10 cellular contexts compared by ENCODE assay signal in the genomic region with DNA sequence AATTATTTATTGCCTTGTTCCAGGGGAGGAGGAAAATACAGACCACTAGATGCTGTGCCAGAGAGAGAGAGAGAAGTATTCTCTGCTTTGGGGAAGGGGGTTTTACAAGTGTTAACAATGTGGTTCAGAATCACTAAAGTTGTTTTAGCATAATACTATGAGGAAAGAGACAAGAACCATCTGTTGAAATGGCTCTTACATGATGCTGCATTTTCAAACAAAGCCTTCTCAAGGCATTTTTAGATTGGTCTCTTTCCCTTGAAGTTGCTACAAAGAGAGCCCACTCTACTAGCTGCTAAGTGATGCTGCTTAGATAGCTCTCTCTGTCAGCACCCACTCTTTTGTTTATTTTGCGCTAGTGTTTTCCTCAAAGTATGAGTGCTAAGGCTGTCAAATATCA.
DNase-seq lines count a peak whose midpoint lies in the region; ATAC-seq and TF ChIP-seq lines count a peak whose summit lies in the region.
"Had no signal": no experiment of that assay in that cellular context is flagged by ENCODE, and none has a peak within 500 bp of the region (broad histone marks: within the 10 kb centered on the region; RNA-seq: fewer than 3 reads in every experiment).

No MANE protein-coding gene starts in this region.

- H4K20me1 ChIP-seq in fibroblast of lung (ENCODE audit: control insufficient read depth, extremely low read depth, insufficient read depth, low read length), result no peaks in the 10 kb centered on the region

- no peak for TF ChIP-seq CTCF in heart left ventricle (IDR thresholded peaks at IDR 0.05)
- TF ChIP-seq CTCF in fibroblast of lung (conservative IDR thresholded peaks at IDR 0.05 in 1 of 2, IDR thresholded peaks at IDR 0.05 in 1 of 2; ENCODE audit: low read depth in 1 of 2, low read length in 2 of 2), result no peak
- TF ChIP-seq CTCF in neural crest cell (conservative IDR thresholded peaks at IDR 0.05), result no peak
- TF ChIP-seq CTCF in uterus (IDR thresholded peaks at IDR 0.05), result no peak

- peaks cover 0 to 9% (median 0%) of the 10 kb centered on the region in 9 donors for H3K36me3 ChIP-seq in heart left ventricle
- no peaks in the 10 kb centered on the region for H3K36me3 ChIP-seq in fibroblast of lung (ENCODE audit: control insufficient read depth, insufficient read depth, low read length)
- no peaks in the 10 kb centered on the region for H3K36me3 ChIP-seq in uterus

- ATAC-seq in heart left ventricle, result no peak

- intact Hi-C loops in heart left ventricle (cut with DNase I), result loop anchor here (5.0 to 10.0 kb wide), 11 partner anchors 100 to 285 kb away; a partner anchor contains a TSS
- intact Hi-C loops in cardiac septum (cut with DNase I), result loop anchor here (5.0 kb wide), 3 partner anchors 80 to 155 kb away; no protein-coding TSS in a partner anchor
- intact Hi-C loops in uterus (cut with DNase I; ENCODE audit: low total_unique reads), result no loop called here

- H3K4me1 Mint-ChIP-seq in neural crest cell, result peaks cover 25% of the 10 kb centered on the region

- peaks cover 22% of the 10 kb centered on the region for H3K27me3 Mint-ChIP-seq in neural crest cell (ENCODE audit: low read depth)

- H3K36me3 Mint-ChIP-seq in neural crest cell (ENCODE audit: low read depth), result no peaks in the 10 kb centered on the region
- H3K36me3 Mint-ChIP-seq: natural killer cell had no signal

- H3K27ac Mint-ChIP-seq in neural crest cell (ENCODE audit: unreplicated experiment), result peak overlapping the region; percentile 45
- H3K27ac Mint-ChIP-seq: natural killer cell had no signal

- DNase-seq in heart left ventricle (no peak), cardiac septum (ENCODE audit: low spot score) (no peak), fibroblast of lung (ENCODE audit: low read depth in 2 of 2) (peak in 1 of 2 donors; percentile 59), neural crest cell (ENCODE audit: low read depth, low spot score) (no peak), uterus (no peak), GOT3 (lab: John Stamatoyannopoulos, UW) (no peak), cerebellar cortex (ENCODE audit: low spot score) (no peak)
- no peak for DNase-seq in stimulated activated naive CD4-positive, alpha-beta T cell (lab: John Stamatoyannopoulos, UW)
- DNase-seq: activated effector memory CD4-positive, alpha-beta T cell treated with Interleukin-2 at 50 U/mL for 16 hours; natural killer cell had no signal

- H3K9me3 Mint-ChIP-seq in neural crest cell, result no peaks in the 10 kb centered on the region
- H3K9me3 Mint-ChIP-seq: natural killer cell had no signal

- peak overlapping the region; percentile 63 for H3K4me2 ChIP-seq in fibroblast of lung (ENCODE audit: extremely low read depth, insufficient read depth, low read length)

- H3K9ac ChIP-seq in fibroblast of lung (ENCODE audit: insufficient read depth, low read length), result no peak overlapping the region

- H3K4me1 ChIP-seq in heart left ventricle (peaks cover 2 to 51% (median 35%) of the 10 kb centered on the region in 12 donors), fibroblast of lung (ENCODE audit: control insufficient read depth, extremely low read depth, insufficient read depth, low read length) (peaks cover 4% of the 10 kb centered on the region), uterus (peaks cover 0 to 4% of the 10 kb centered on the region in 2 donors)

- H2AFZ ChIP-seq in fibroblast of lung (ENCODE audit: low read length), result no peak overlapping the region

- H3K4me3 ChIP-seq in heart left ventricle (peak overlapping the region in 5 of 12 donors; percentile 9 to 45 (median 14)), fibroblast of lung (replicated peaks in 1 of 4; ENCODE audit: control extremely low read depth in 1 of 4, insufficient read depth in 1 of 4, low read depth in 3 of 4, low read length in 4 of 4) (peak overlapping the region in 2 of 4 experiments; percentile 10 to 23), uterus (no peak overlapping the region)

- H3K9me3 ChIP-seq in heart left ventricle (no peaks in the 10 kb centered on the region), fibroblast of lung (ENCODE audit: control insufficient read depth, insufficient read depth, low read depth, low read length) (no peaks in the 10 kb centered on the region), uterus (no peaks in the 10 kb centered on the region)

- H3K4me3 Mint-ChIP-seq in neural crest cell, result peak overlapping the region; percentile 2

- peak overlapping the region; percentile 42 to 86 (median 70) for H3K27ac ChIP-seq in heart left ventricle
- H3K27ac ChIP-seq in fibroblast of lung (ENCODE audit: insufficient read depth, low read length), result no peak overlapping the region
- peak overlapping the region; percentile 49 to 64 for H3K27ac ChIP-seq in uterus

- 52 to 71% (median 55%) methylated on average over 1 of the region's 1 CpG for WGBS in heart left ventricle, 4 donors

- TF ChIP-seq POLR2A in heart left ventricle (IDR thresholded peaks at IDR 0.05), result no peak
- TF ChIP-seq POLR2A in uterus (IDR thresholded peaks at IDR 0.05), result no peak

- H3K79me2 ChIP-seq in fibroblast of lung (ENCODE audit: control insufficient read depth, insufficient read depth, low read length), result no peaks in the 10 kb centered on the region

- no peaks in the 10 kb centered on the region for H3K27me3 ChIP-seq in heart left ventricle
- H3K27me3 ChIP-seq in fibroblast of lung (ENCODE audit: control insufficient read depth, insufficient read depth, low read length), result peaks cover 5% of the 10 kb centered on the region
- H3K27me3 ChIP-seq in uterus, result no peaks in the 10 kb centered on the region
